In the genomic region with DNA sequence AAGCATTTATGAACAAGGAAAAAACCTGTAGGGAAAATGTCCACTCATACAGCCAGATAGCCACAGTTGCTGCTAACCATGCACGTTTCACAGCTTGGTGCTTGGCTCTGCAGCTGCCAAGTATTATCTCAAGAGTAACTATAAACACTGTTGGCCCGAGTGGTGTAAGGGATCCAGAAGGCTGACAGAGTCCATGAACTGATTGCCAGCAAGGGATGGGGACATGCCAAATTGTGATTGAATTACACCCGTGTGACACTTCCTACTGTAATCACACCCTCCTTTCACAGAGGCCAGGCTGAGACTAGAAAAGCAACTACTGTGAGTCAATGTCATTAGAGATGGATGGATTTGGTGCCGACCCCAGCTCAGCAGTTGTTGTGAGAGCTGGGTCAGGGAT, we compare ENCODE assay signal across 12 cellular contexts.
DNase-seq lines count a peak whose midpoint lies in the region; TF ChIP-seq lines count a peak whose summit lies in the region.
"Had no signal": no experiment of that assay in that cellular context is flagged by ENCODE, and none has a peak within 500 bp of the region (broad histone marks: within the 10 kb centered on the region; RNA-seq: fewer than 3 reads in every experiment).

No MANE protein-coding gene starts in this region.

- no peak overlapping the region for H3K27ac Mint-ChIP-seq in glutamatergic neuron (ENCODE audit: unreplicated experiment)
- H3K27ac Mint-ChIP-seq: activated CD4-positive, alpha-beta T cell treated with anti-CD3 and anti-CD28 coated beads for 36 hours; activated naive CD8-positive, alpha-beta T cell treated with anti-CD3 and anti-CD28 coated beads for 36 hours had no signal

- no TSS peak for BruUV-seq in A673 (replicated peaks; lab: Mats Ljungman, UMichigan)

- DNase-seq in A673 (ENCODE audit: low spot score) (peak; percentile 78), NCI-H128 (lab: John Stamatoyannopoulos, UW; ENCODE audit: unreplicated experiment) (peak; percentile 21), brain pericyte (ENCODE audit: low read depth, low spot score) (peak; percentile 55), lower leg skin (ENCODE audit: low spot score in 2 of 2) (peak; percentile 39 to 87), RKO (ENCODE audit: low spot score) (no peak), glutamatergic neuron (no peak)
- DNase-seq in stimulated activated CD4-positive, alpha-beta T cell treated with anti-CD3 and anti-CD28 coated beads, Interleukin-4, amount 100 ng/mL, for 24 hours: no peak
- no peak for DNase-seq in activated CD4-positive, alpha-beta T cell treated with anti-CD3 and anti-CD28 coated beads, Interleukin-2, amount 50 U/mL, for 48 hours
- DNase-seq: ACHN; activated CD4-positive, alpha-beta T cell treated with anti-CD3 and anti-CD28 coated beads for 36 hours; activated naive CD8-positive, alpha-beta T cell treated with anti-CD3 and anti-CD28 coated beads for 36 hours; foreskin keratinocyte had no signal

- H3K27me3 ChIP-seq in A673 (replicated peaks; ENCODE audit: insufficient read depth, low read depth, low read length, poor library complexity): no peaks in the 10 kb centered on the region
- H3K27me3 ChIP-seq: foreskin keratinocyte had no signal

- H3K36me3 ChIP-seq in A673 (ENCODE audit: insufficient read depth, low read length, poor library complexity, severe bottlenecking): no peaks in the 10 kb centered on the region

- peaks cover 2% of the 10 kb centered on the region for H3K27me3 Mint-ChIP-seq in glutamatergic neuron (ENCODE audit: unreplicated experiment)
- H3K27me3 Mint-ChIP-seq: activated CD4-positive, alpha-beta T cell treated with anti-CD3 and anti-CD28 coated beads for 36 hours; activated naive CD8-positive, alpha-beta T cell treated with anti-CD3 and anti-CD28 coated beads for 36 hours had no signal

- peaks cover 3% of the 10 kb centered on the region for H3K4me1 Mint-ChIP-seq in glutamatergic neuron (ENCODE audit: low read depth, unreplicated experiment)
- H3K4me1 Mint-ChIP-seq: activated CD4-positive, alpha-beta T cell treated with anti-CD3 and anti-CD28 coated beads for 36 hours; activated naive CD8-positive, alpha-beta T cell treated with anti-CD3 and anti-CD28 coated beads for 36 hours had no signal

- CTCF ChIA-PET in A673 (lab: Charles Lee): no interaction called here

- no peak for TF ChIP-seq POLR2A in lower leg skin (IDR thresholded peaks at IDR 0.05)

- H3K4me3 ChIP-seq in A673 (ENCODE audit: low read depth, low read length, poor library complexity, severe bottlenecking) (no peak overlapping the region), lower leg skin (ENCODE audit: low read depth, poor library complexity, severe bottlenecking) (no peak overlapping the region)

- no peak overlapping the region for H3K27ac ChIP-seq in A673 (ENCODE audit: low read depth, low read length, poor library complexity, severe bottlenecking)
- H3K27ac ChIP-seq: foreskin keratinocyte had no signal

- H3K9me3 ChIP-seq in A673 (ENCODE audit: low read depth, low read length, poor library complexity, severe bottlenecking): no peaks in the 10 kb centered on the region

- TF ChIP-seq CTCF in A673 (conservative IDR thresholded peaks at IDR 0.05; ENCODE audit: low read depth, low read length) (no peak), lower leg skin (IDR thresholded peaks at IDR 0.05) (no peak), glutamatergic neuron (IDR thresholded peaks at IDR 0.05; ENCODE audit: partially characterized antibody, unreplicated experiment) (no peak)

- peaks cover 36% of the 10 kb centered on the region for H3K4me1 ChIP-seq in A673 (ENCODE audit: insufficient read depth, low read length, poor library complexity, severe bottlenecking)

- H3K4me3 Mint-ChIP-seq in glutamatergic neuron (ENCODE audit: unreplicated experiment): no peak overlapping the region
- H3K4me3 Mint-ChIP-seq: activated CD4-positive, alpha-beta T cell treated with anti-CD3 and anti-CD28 coated beads for 36 hours; activated naive CD8-positive, alpha-beta T cell treated with anti-CD3 and anti-CD28 coated beads for 36 hours had no signal

- no peaks in the 10 kb centered on the region for H3K9me3 Mint-ChIP-seq in glutamatergic neuron (ENCODE audit: unreplicated experiment)
- H3K9me3 Mint-ChIP-seq: activated naive CD8-positive, alpha-beta T cell treated with anti-CD3 and anti-CD28 coated beads for 36 hours had no signal

- WGBS in lower leg skin, 2 donors: 2 to 7% methylated on average over 4 of the region's 4 CpGs

- H3K36me3 Mint-ChIP-seq in glutamatergic neuron (ENCODE audit: unreplicated experiment): no peaks in the 10 kb centered on the region
- H3K36me3 Mint-ChIP-seq: activated naive CD8-positive, alpha-beta T cell treated with anti-CD3 and anti-CD28 coated beads for 36 hours had no signal

- POLR2A ChIA-PET in A673 (lab: Charles Lee; ENCODE audit: low non-redundant PET): no interaction called here

- intact Hi-C loops in A673 (cut with micrococcal nuclease; ENCODE audit: unreplicated experiment): no loop called here
- intact Hi-C loops in lower leg skin (cut with DNase I; ENCODE audit: low total_unique reads): no loop called here

Comparison
In these comparisons a context has a peak if more than half of its experiments do, and no peak if none do; other contexts are left out.
1. DNase-seq: peak in A673 (single experiment), NCI-H128 (single experiment), brain pericyte (single experiment) and lower leg skin (2 of 2); none in stimulated activated CD4-positive, alpha-beta T cell treated with anti-CD3 and anti-CD28 coated beads, Interleukin-4, amount 100 ng/mL, for 24 hours (single experiment), RKO (single experiment), activated CD4-positive, alpha-beta T cell treated with anti-CD3 and anti-CD28 coated beads, Interleukin-2, amount 50 U/mL, for 48 hours (0 of 2) and glutamatergic neuron (single experiment).